Comparison of ENCODE assay signal across 8 cellular contexts in the genomic region with DNA sequence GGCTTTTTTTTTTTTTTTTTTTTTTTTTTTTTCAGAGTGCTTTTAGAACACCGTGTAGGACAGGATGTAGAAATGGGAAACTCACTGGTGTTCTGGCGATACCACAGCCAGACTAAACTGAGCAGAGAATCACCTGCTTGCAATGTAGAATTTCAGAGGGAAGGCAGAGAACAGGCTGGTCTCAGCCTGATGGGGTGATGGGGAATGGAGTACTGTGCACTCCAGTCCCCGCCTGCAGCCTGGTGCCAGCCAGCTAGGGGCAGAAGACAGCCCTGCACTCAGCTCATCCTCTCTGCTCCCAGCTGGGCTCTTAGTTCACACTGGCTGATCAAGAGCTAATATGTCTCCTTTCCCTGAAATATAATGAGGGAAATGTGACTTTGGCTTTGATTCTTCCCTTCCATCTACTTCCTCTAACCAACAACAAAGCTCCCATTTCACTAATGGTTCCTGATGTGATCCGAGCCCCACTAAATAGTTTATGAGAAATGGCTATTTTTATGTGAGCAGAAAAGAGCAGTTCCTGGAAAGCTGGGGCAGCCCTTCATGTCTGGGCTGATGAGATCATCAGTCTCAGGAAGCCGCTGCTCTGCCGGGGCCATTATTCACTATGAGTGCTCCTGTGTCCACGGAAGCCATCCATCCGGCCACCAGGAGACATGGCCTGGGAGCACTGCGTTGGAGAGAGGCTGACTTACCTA.
DNase-seq lines count a peak whose midpoint lies in the region; ATAC-seq, FAIRE-seq and TF ChIP-seq lines count a peak whose summit lies in the region.

No MANE protein-coding gene starts in this region.

- no peak for FAIRE-seq in H54 (lab: Jason Lieb, UNC)

- no peak overlapping the region for H3K27ac ChIP-seq in foreskin keratinocyte

- H3K4me1 ChIP-seq in foreskin keratinocyte = no peaks in the 10 kb centered on the region

- ATAC-seq in left lobe of liver = peak; percentile 39
- ATAC-seq in foreskin keratinocyte = no peak

- TF ChIP-seq CTCF in AG10803 (conservative IDR thresholded peaks at IDR 0.05; ENCODE audit: low read length) (no peak; the same call in 1 of the 2 replicates), foreskin keratinocyte (conservative IDR thresholded peaks at IDR 0.05) (no peak)

- no peak overlapping the region for H3K4me3 ChIP-seq in AG10803 (ENCODE audit: low read length)

- TF ChIP-seq POLR2A in H54 (IDR thresholded peaks at IDR 0.05; ENCODE audit: low read depth, low read length) = no peak

- no peaks in the 10 kb centered on the region for H3K27me3 ChIP-seq in foreskin keratinocyte

- DNase-seq in AG10803 (ENCODE audit: low read depth) (peak; percentile 18), H54 (ENCODE audit: insufficient read length, low spot score) (peak; percentile 34), UCSD-AML1 (lab: John Stamatoyannopoulos, UW; ENCODE audit: unreplicated experiment) (peak; percentile 25), left lobe of liver (ENCODE audit: low spot score) (no peak), foreskin keratinocyte (no peak), cerebellum (ENCODE audit: low spot score) (no peak), COR-L47 (lab: John Stamatoyannopoulos, UW) (no peak)
- DNase-seq in activated naive CD4-positive, alpha-beta T cell (lab: John Stamatoyannopoulos, UW) = no peak

Comparison
In these comparisons a context has a peak if more than half of its experiments do, and no peak if none do; other contexts are left out.
1. DNase-seq: peak in AG10803 (single experiment), H54 (single experiment) and UCSD-AML1 (single experiment); none in left lobe of liver (single experiment), activated naive CD4-positive, alpha-beta T cell (0 of 4), foreskin keratinocyte (0 of 2), cerebellum (single experiment) and COR-L47 (single experiment).